ENCODE assay signal across 15 cellular contexts in the genomic region with DNA sequence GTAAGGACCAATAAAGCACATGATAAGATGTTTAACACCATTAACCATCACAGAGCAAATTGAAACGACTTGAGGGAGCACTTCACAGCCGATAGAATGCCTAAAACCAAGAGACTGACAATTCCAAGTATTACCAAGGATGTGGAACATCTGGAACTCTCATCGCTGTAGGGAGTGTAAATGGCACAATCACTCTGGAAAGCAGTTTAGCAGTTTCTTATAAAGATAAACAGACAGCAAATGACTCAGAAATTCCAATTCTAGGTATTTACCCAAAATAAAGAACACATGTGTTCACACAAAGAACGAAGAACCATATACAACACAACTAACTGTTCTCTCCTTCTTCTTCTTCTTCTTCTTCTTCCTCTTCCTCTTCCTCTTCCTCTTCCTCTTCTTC.
DNase-seq lines count a peak whose midpoint lies in the region; ATAC-seq and TF ChIP-seq lines count a peak whose summit lies in the region.
"Had no signal": no experiment of that assay in that cellular context is flagged by ENCODE, and none has a peak within 500 bp of the region (broad histone marks: within the 10 kb centered on the region; RNA-seq: fewer than 3 reads in every experiment).

No MANE protein-coding gene starts in this region.

- no peak for ATAC-seq in GM21390 (IDR thresholded peaks at IDR 0.05; ENCODE audit: unreplicated experiment)
- ATAC-seq: HCT116 had no signal

- H3K4me3 ChIP-seq in AG10803 (ENCODE audit: low read length) (no peak overlapping the region), adipocyte (ENCODE audit: low read length) (no peak overlapping the region)
- H3K4me3 ChIP-seq: BLaER1 had no signal

- H3K4me1 ChIP-seq in adipocyte (ENCODE audit: control insufficient read depth, insufficient read depth, low read length), result no peaks in the 10 kb centered on the region
- H3K4me1 ChIP-seq: BLaER1, Caco-2 had no signal

- no peak for TF ChIP-seq CTCF in AG10803 (conservative IDR thresholded peaks at IDR 0.05; ENCODE audit: low read length)

- no peaks in the 10 kb centered on the region for H3K9me3 ChIP-seq in adipocyte (ENCODE audit: control insufficient read depth, low read length)
- H3K9me3 ChIP-seq: BLaER1, Caco-2 had no signal

- no peak overlapping the region for H3K9ac ChIP-seq in adipocyte (ENCODE audit: low read length)
- H3K9ac ChIP-seq: BLaER1 had no signal

- H3K27me3 ChIP-seq in adipocyte (replicated peaks; ENCODE audit: control insufficient read depth, insufficient read depth, low read length), result peaks cover 14% of the 10 kb centered on the region
- H3K27me3 ChIP-seq: BLaER1 had no signal

- H3K36me3 ChIP-seq in adipocyte (ENCODE audit: control insufficient read depth, insufficient read depth, low read length, severe bottlenecking), result no peaks in the 10 kb centered on the region
- H3K36me3 ChIP-seq: BLaER1 had no signal

- DNase-seq in AG10803 (ENCODE audit: low read depth), result peak; percentile 17
- DNase-seq in OCI-M1 (lab: John Stamatoyannopoulos, UW), result peak; percentile 14
- DNase-seq in adipocyte (ENCODE audit: low read depth), result peak; percentile 61
- peak; percentile 8 for DNase-seq in fibroblast of the conjunctiva (ENCODE audit: low read depth)
- DNase-seq in NCI-H2107 (lab: John Stamatoyannopoulos, UW), result no peak
- DNase-seq in epidermal melanocyte (ENCODE audit: insufficient read length, low spot score), result no peak
- DNase-seq: AML-193; Caco-2; CD8-positive, alpha-beta memory T cell; DND-41; GDM1; GOT3 had no signal

Comparison
In these comparisons a context has a peak if more than half of its experiments do, and no peak if none do; other contexts are left out.
1. DNase-seq: peak in AG10803 (single experiment), OCI-M1 (single experiment), adipocyte (single experiment) and fibroblast of the conjunctiva (single experiment); none in NCI-H2107 (single experiment) and epidermal melanocyte (single experiment).